1 cellular context compared by ENCODE assay signal in the genomic region with DNA sequence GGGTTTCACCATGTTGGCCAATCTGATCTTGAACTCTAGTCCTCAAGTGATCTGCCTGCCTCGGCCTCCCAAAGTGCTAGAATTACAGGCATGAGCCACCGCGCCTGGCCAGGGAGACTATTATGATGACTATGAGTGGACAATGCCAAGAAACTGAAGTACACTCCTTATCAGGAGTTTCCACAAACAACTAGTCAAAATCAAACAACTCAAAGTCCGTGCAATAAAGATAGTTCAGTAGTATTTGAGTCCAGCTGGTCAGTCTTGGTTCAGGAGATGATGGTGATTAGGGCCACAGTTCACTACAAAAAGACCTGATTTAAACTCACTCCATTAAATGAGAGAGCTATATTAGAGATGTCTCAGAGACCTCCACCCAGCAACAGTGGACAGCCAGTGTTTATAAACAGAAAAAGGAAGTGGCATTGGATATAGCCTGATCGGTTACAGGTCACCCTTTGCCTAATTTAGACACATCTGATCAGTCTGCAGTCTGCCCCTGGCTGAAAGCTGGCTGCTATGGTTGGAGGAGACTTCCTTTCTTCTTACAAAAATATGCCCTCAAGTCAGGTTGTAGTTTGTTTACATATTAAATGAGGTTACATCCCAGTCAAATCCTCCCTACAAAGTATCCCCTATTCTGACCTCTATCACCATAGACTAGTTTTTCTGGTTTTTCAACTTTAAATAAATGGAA.
TF ChIP-seq lines count a peak whose summit lies in the region.

No MANE protein-coding gene starts in this region.

TF ChIP-seq in K562, 482 proteins besides CTCF, POLR2A, EP300 and RAD21:
- TF ChIP-seq DEAF1 (CRISPR knock-in tag; IDR thresholded peaks at IDR 0.05) (no peak), ATF7 (IDR thresholded peaks at IDR 0.05) (no peak), KDM1A (IDR thresholded peaks at IDR 0.05) (0 out of 4 replicates have a peak, but pooled peaks have one; percentile 26 to 40), NCOA1 (IDR thresholded peaks at IDR 0.05; ENCODE audit: low read depth) (no peak), CBFA2T2 (conservative IDR thresholded peaks at IDR 0.05) (0 out of 2 replicates have a peak, but pooled peaks have one; percentile 22), ZNF239 (CRISPR knock-in tag; IDR thresholded peaks at IDR 0.05) (peak; percentile 52), ARID1B (IDR thresholded peaks at IDR 0.05) (peak; percentile 38), GATA2 (CRISPR knock-in tag; IDR thresholded peaks at IDR 0.05) (0 out of 2 replicates have a peak, but pooled peaks have one; percentile 9), SOX6 (IDR thresholded peaks at IDR 0.05) (0 out of 2 replicates have a peak, but pooled peaks have one; percentile 19), CBFA2T3 (IDR thresholded peaks at IDR 0.05) (peak; percentile 56; the same call in 1 of the 2 replicates), HMBOX1 (IDR thresholded peaks at IDR 0.05) (peak; percentile 98), TCF3 (CRISPR knock-in tag; IDR thresholded peaks at IDR 0.05) (peak; percentile 59), RCOR1 (IDR thresholded peaks at IDR 0.05; ENCODE audit: borderline replicate concordance in 1 of 2, low read depth in 2 of 2, low read length in 2 of 2) (0 out of 4 replicates have a peak, but pooled peaks of 1 of the 2 experiments have one; percentile 28), SPI1 (IDR thresholded peaks at IDR 0.05; ENCODE audit: borderline replicate concordance, low read depth, low read length) (peak; percentile 85)
- TF ChIP-seq, protein P1, sequence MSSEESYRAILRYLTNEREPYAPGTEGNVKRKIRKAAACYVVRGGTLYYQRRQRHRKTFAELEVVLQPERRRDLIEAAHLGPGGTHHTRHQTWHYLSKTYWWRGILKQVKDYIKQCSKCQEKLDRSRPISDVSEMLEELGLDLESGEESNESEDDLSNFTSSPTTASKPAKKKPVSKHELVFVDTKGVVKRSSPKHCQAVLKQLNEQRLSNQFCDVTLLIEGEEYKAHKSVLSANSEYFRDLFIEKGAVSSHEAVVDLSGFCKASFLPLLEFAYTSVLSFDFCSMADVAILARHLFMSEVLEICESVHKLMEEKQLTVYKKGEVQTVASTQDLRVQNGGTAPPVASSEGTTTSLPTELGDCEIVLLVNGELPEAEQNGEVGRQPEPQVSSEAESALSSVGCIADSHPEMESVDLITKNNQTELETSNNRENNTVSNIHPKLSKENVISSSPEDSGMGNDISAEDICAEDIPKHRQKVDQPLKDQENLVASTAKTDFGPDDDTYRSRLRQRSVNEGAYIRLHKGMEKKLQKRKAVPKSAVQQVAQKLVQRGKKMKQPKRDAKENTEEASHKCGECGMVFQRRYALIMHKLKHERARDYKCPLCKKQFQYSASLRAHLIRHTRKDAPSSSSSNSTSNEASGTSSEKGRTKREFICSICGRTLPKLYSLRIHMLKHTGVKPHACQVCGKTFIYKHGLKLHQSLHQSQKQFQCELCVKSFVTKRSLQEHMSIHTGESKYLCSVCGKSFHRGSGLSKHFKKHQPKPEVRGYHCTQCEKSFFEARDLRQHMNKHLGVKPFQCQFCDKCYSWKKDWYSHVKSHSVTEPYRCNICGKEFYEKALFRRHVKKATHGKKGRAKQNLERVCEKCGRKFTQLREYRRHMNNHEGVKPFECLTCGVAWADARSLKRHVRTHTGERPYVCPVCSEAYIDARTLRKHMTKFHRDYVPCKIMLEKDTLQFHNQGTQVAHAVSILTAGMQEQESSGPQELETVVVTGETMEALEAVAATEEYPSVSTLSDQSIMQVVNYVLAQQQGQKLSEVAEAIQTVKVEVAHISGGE (CRISPR knock-in tag; IDR thresholded peaks at IDR 0.05), result peak in 1 of 3 experiments; percentile 18; a peak in 1 of 6 replicates
